ENCODE assay signal across 8 cellular contexts in the genomic region with DNA sequence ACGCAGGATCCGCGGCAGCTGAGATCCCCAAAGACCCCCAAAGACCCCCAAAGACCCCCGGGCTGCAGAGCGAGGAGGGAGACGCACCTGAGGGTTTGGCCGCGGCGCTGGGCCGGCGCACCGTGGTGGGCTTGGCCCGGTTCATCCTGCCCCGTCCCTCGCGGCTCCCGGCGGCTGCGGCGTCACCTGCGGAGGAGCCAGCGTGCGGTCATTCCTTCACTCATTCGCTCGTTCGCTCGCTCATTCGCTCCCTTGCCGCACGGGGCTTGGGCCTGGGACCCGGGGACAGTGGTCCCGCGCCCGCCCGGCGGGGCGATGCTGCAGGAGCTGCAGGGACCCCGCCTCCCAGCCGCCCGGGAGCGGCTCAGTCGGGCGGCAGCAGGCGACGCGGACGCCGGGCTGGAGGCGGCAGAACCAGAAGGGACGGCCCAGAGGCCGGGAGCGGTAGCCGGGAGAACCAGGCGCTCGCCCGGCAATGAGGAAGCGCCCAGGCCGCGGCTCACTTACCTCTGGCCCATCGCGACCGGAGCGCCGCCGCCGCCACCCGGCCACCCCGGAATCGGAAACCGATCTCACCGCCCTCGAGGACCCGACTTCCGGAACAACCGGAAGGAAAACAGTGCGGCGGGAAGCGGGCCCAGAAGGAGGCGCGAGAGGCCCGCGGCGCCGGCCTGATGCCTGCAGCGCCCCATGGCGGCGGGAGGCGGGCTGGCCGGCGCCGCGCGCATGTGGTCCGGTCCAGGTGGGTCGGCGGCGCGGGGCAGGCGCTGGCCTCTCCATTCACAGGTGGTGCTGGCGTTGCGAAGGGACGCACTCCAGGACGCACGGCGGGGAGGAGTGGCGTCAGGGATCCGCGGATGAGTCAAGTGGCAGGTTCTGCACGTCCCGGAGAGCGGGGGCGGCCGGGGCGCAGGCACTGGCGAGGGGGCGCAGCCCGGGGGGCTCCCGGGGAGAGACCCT. TPM values are rescaled to one million over a fixed set of nuclear protein-coding genes. Genes with fewer than 3 reads are reported as not detected.
DNase-seq lines count a peak whose midpoint lies in the region; ATAC-seq and TF ChIP-seq lines count a peak whose summit lies in the region.

A gene with protein sequence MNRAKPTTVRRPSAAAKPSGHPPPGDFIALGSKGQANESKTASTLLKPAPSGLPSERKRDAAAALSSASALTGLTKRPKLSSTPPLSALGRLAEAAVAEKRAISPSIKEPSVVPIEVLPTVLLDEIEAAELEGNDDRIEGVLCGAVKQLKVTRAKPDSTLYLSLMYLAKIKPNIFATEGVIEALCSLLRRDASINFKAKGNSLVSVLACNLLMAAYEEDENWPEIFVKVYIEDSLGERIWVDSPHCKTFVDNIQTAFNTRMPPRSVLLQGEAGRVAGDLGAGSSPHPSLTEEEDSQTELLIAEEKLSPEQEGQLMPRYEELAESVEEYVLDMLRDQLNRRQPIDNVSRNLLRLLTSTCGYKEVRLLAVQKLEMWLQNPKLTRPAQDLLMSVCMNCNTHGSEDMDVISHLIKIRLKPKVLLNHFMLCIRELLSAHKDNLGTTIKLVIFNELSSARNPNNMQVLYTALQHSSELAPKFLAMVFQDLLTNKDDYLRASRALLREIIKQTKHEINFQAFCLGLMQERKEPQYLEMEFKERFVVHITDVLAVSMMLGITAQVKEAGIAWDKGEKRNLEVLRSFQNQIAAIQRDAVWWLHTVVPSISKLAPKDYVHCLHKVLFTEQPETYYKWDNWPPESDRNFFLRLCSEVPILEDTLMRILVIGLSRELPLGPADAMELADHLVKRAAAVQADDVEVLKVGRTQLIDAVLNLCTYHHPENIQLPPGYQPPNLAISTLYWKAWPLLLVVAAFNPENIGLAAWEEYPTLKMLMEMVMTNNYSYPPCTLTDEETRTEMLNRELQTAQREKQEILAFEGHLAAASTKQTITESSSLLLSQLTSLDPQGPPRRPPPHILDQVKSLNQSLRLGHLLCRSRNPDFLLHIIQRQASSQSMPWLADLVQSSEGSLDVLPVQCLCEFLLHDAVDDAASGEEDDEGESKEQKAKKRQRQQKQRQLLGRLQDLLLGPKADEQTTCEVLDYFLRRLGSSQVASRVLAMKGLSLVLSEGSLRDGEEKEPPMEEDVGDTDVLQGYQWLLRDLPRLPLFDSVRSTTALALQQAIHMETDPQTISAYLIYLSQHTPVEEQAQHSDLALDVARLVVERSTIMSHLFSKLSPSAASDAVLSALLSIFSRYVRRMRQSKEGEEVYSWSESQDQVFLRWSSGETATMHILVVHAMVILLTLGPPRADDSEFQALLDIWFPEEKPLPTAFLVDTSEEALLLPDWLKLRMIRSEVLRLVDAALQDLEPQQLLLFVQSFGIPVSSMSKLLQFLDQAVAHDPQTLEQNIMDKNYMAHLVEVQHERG (N-terminal part only) (minus strand): TSS at position 574 of the 960 bp plus-strand sequence. CDS start 429 bp downstream, at position 145.

- intact Hi-C loops in left cardiac atrium (cut with DNase I) (loop anchor here (5.0 to 10.0 kb wide), 2 partner anchors 51 to 53 kb away; partner anchors contain the start of gene TMEM184A (in 2 of the 2)), posterior vena cava (cut with DNase I) (no loop called here), upper lobe of right lung (cut with DNase I) (no loop called here)

- H3K9me3 ChIP-seq in upper lobe of right lung: no peaks in the 10 kb centered on the region

- peak; percentile 70; the same call in 2 of the 3 replicates for TF ChIP-seq CTCF in GM12872 (IDR thresholded peaks at IDR 0.05; ENCODE audit: insufficient read depth, low read depth, low read length)
- peak; percentile 80 for TF ChIP-seq CTCF in upper lobe of right lung (IDR thresholded peaks at IDR 0.05)

- H3K27ac ChIP-seq in adipose tissue (ENCODE audit: low read depth, low read length) (no peak within 1 kb of the TSS), upper lobe of right lung (peak within 1 kb of the TSS; percentile 71)

- peaks cover 15% of the 10 kb centered on the region for H3K4me1 ChIP-seq in upper lobe of right lung

- peak within 1 kb of the TSS; percentile 97 for H3K4me3 ChIP-seq in upper lobe of right lung

- peaks cover 36% of the 10 kb centered on the region for H3K36me3 ChIP-seq in upper lobe of right lung

- WGBS in adipose tissue, 3 donors: 0 to 1% (median 1%) methylated on average over 107 to 118 of the region's 118 CpGs

- H3K27me3 ChIP-seq in upper lobe of right lung: no peaks in the 10 kb centered on the region

- peak; percentile 90 for ATAC-seq in HG02678 (IDR thresholded peaks at IDR 0.05; ENCODE audit: unreplicated experiment)
- peak; percentile 92 to 94 for ATAC-seq in left cardiac atrium
- ATAC-seq in upper lobe of right lung: peak; percentile 97

- peak; percentile 92 to 96 (median 96) for DNase-seq in NCI-H1417 (lab: John Stamatoyannopoulos, UW)
- peak; percentile 84 for DNase-seq in T follicular helper cell (ENCODE audit: low read depth)
- peak; percentile 93 for DNase-seq in left cardiac atrium
- DNase-seq in posterior vena cava (ENCODE audit: low spot score): peak; percentile 97
- peak; percentile 96 for DNase-seq in upper lobe of right lung

RNA-seq across cellular contexts. Expression of the gene that starts here (rescaled TPM):
- 10 to 100 TPM; 44.8 to 54.7 (median 49.1) TPM for polyA plus RNA-seq in adipose tissue
- total RNA-seq in left cardiac atrium (10 to 100 TPM; 26.9 to 42.4 TPM), posterior vena cava (10 to 100 TPM; 50.3 to 55.1 TPM), upper lobe of right lung (49.2 TPM)

Comparison
In these comparisons a context has a peak if more than half of its experiments do, and no peak if none do; other contexts are left out.
1. intact Hi-C loops: an anchor here in left cardiac atrium (5.0 to 10.0 kb wide); none called in posterior vena cava and upper lobe of right lung.